In genomic region chr20:2751347-2751867, GRCh38 we compare ENCODE assay signal across 10 cellular contexts. TPM values are rescaled to one million over a fixed set of nuclear protein-coding genes. Genes with fewer than 3 reads are reported as not detected.
DNase-seq lines count a peak whose midpoint lies in the region; ATAC-seq and TF ChIP-seq lines count a peak whose summit lies in the region.
"Had no signal": no experiment of that assay in that cellular context is flagged by ENCODE, and none has a peak within 500 bp of the region (broad histone marks: within the 10 kb centered on the region; RNA-seq: fewer than 3 reads in every experiment).

No MANE protein-coding gene starts in this region.

- peaks cover 65% of the 10 kb centered on the region for H3K27me3 Mint-ChIP-seq in brain

- no peaks in the 10 kb centered on the region for H3K36me3 Mint-ChIP-seq in brain

- H3K4me3 ChIP-seq in HFF-Myc (replicated peaks; ENCODE audit: low read depth, low read length) = 0 out of 2 replicates have a peak overlapping the region, but pooled peaks have one; percentile 7
- peak overlapping the region; percentile 23 for H3K4me3 ChIP-seq in mononuclear cell (ENCODE audit: low read length)

- peaks cover 35% of the 10 kb centered on the region for H3K27me3 ChIP-seq in mononuclear cell (ENCODE audit: insufficient read depth, low read length)
- H3K27me3 ChIP-seq: thyroid gland had no signal

- no peaks in the 10 kb centered on the region for H3K9me3 Mint-ChIP-seq in brain

- peaks cover 33% of the 10 kb centered on the region for H3K4me1 ChIP-seq in mononuclear cell (ENCODE audit: insufficient read depth, low read length)

- no peaks in the 10 kb centered on the region for H3K9me3 ChIP-seq in mononuclear cell (ENCODE audit: low read depth, low read length)
- H3K9me3 ChIP-seq: thyroid gland had no signal

- peak overlapping the region; percentile 61 for H3K27ac ChIP-seq in 22Rv1

- DNase-seq in HFF-Myc (ENCODE audit: extremely low read depth, low read depth) = no peak
- DNase-seq in amniotic stem cell (lab: John Stamatoyannopoulos, UW) = no peak
- no peak for DNase-seq in stimulated activated CD4-positive, alpha-beta T cell treated with anti-CD3 and anti-CD28 coated beads, Interleukin-12 subunit alpha, Interleukin-12 subunit beta, amount 100 ng/mL, for 4 hours
- DNase-seq in activated CD4-positive, alpha-beta T cell treated with anti-CD3 and anti-CD28 coated beads for 48 hours = no peak
- DNase-seq: kidney glomerular epithelial cell had no signal

- H3K27ac Mint-ChIP-seq in brain = no peak overlapping the region

- H3K4me3 Mint-ChIP-seq in brain = peak overlapping the region in 4 of 5 experiments; percentile 71 to 76 (median 74)

- peaks cover 56% of the 10 kb centered on the region for H3K4me1 Mint-ChIP-seq in brain

- TF ChIP-seq CTCF in 22Rv1 (IDR thresholded peaks at IDR 0.05) = no peak
- TF ChIP-seq CTCF in HFF-Myc (IDR thresholded peaks at IDR 0.05; ENCODE audit: low read depth, low read length, missing control alignments) = no peak
- no peak for TF ChIP-seq CTCF in brain (conservative IDR thresholded peaks at IDR 0.05)

- ATAC-seq in GM21423 (IDR thresholded peaks at IDR 0.05; ENCODE audit: unreplicated experiment) = no peak

RNA-seq across cellular contexts. Expression of gene CPXM1, which starts 49.0 kb away (rescaled TPM):
- polyA plus RNA-seq in brain (ENCODE audit: insufficient read depth, low read depth, low replicate concordance) = 12.3 TPM
- 0.10 TPM for total RNA-seq in mononuclear cell

RNA-seq across cellular contexts. Expression of gene EBF4, which starts 58.8 kb away (rescaled TPM):
- 20.4 TPM for polyA plus RNA-seq in brain (ENCODE audit: insufficient read depth, low read depth, low replicate concordance)
- total RNA-seq in mononuclear cell = 0.63 TPM
